9 cellular contexts compared by ENCODE assay signal in the genomic region with DNA sequence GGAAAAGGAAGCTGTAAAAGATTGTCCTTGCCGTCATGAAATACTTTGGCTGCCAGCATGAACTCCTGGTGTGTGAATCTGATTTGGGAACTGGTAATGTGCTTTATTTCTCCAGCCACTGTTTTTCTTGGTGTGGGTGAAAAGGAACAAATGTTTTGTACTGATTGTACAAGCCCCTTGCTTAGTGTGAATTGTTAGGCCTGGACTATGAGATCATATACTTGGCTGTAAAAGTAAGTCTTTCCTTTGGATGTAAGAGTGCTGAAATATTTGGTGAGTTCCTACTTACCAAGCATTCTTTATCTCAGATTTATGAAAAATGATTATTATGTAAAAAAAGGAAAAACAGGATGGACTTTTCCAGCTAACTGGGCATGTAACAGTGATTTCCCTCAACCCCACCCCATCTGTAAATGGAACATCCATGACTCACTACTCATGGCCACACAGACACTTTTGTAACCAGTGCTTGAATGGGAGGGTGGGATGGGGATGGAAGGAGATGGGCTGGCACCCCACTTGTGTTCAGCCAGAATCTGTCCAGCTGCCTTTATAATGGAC. TPM values are rescaled to one million over a fixed set of nuclear protein-coding genes. Genes with fewer than 3 reads are reported as not detected.
A peak's percentile ranks its signal among the peaks of the same experiment; 100 is the strongest.
DNase-seq lines count a peak whose midpoint lies in the region; ATAC-seq and TF ChIP-seq lines count a peak whose summit lies in the region.
"Had no signal": no experiment of that assay in that cellular context is flagged by ENCODE, and none has a peak within 500 bp of the region (broad histone marks: within the 10 kb centered on the region; RNA-seq: fewer than 3 reads in every experiment).

No MANE protein-coding gene starts in this region.

- H3K27ac ChIP-seq in ACC112 (ENCODE audit: low read depth, low read length) (peak overlapping the region; percentile 85), SK-N-MC (peak overlapping the region; percentile 26; the same call in 1 of the 2 replicates)
- no peak overlapping the region for H3K27ac ChIP-seq in CD4-positive, alpha-beta memory T cell (ENCODE audit: low read depth, low read length)

- in situ Hi-C loops in GM13977 (cut with MboI; ENCODE audit: low pct_unique_long_range_greater_than_20kb, low sequenced_read_pairs, unreplicated experiment): no loop called here

- peaks cover 55% of the 10 kb centered on the region for H3K4me1 Mint-ChIP-seq in nephron
- H3K4me1 Mint-ChIP-seq in CD4-positive, alpha-beta memory T cell: peaks cover 22 to 48% (median 36%) of the 10 kb centered on the region in 4 donors

- H3K27ac Mint-ChIP-seq in nephron: peak overlapping the region; percentile 66 to 93 (median 74)
- H3K27ac Mint-ChIP-seq in CD4-positive, alpha-beta memory T cell: peak overlapping the region in 1 of 7 donors; percentile 8

- H3K9me3 ChIP-seq in SK-N-MC (ENCODE audit: low read depth, low read length): no peaks in the 10 kb centered on the region
- no peaks in the 10 kb centered on the region for H3K9me3 ChIP-seq in CD4-positive, alpha-beta memory T cell (ENCODE audit: control insufficient read depth in 1 of 2, low read length in 2 of 2)

- intact Hi-C loops in CD4-positive, alpha-beta memory T cell (cut with micrococcal nuclease): loop anchor here (5.0 kb wide), 1 partner anchor 37 kb away; no protein-coding TSS in a partner anchor

- H3K27me3 ChIP-seq in ACC112 (ENCODE audit: insufficient read depth, low read length): no peaks in the 10 kb centered on the region
- no peaks in the 10 kb centered on the region for H3K27me3 ChIP-seq in CD4-positive, alpha-beta memory T cell (ENCODE audit: insufficient read depth, low read length)

- no peaks in the 10 kb centered on the region for H3K27me3 Mint-ChIP-seq in nephron (ENCODE audit: low read depth)
- no peaks in the 10 kb centered on the region for H3K27me3 Mint-ChIP-seq in CD4-positive, alpha-beta memory T cell

- CTCF ChIA-PET in CD4-positive, alpha-beta memory T cell (lab: Charles Lee; ENCODE audit: partially characterized antibody): interaction anchor here (1.5 kb wide), 1 partner anchor 75 kb away, joined by 3 read pairs; no protein-coding TSS in a partner anchor

- no peaks in the 10 kb centered on the region for H3K36me3 Mint-ChIP-seq in nephron (ENCODE audit: low read depth)
- H3K36me3 Mint-ChIP-seq in CD4-positive, alpha-beta memory T cell: no peaks in the 10 kb centered on the region

- ATAC-seq in GM21717 (IDR thresholded peaks at IDR 0.05; ENCODE audit: unreplicated experiment): no peak

- H3K4me3 Mint-ChIP-seq in nephron: peak overlapping the region in 1 of 3 experiments; percentile 18
- H3K4me3 Mint-ChIP-seq in CD4-positive, alpha-beta memory T cell: no peak overlapping the region

- DNase-seq in SK-N-MC (ENCODE audit: low read depth, low spot score) (no peak), fibroblast of pulmonary artery (ENCODE audit: low read depth) (peak; percentile 79), GM13977 (ENCODE audit: low spot score) (no peak), NOMO-1 (lab: John Stamatoyannopoulos, UW; ENCODE audit: unreplicated experiment in 2 of 2) (no peak)
- DNase-seq in CD4-positive, alpha-beta memory T cell: no peak
- DNase-seq: stimulated activated CD4-positive, alpha-beta T cell treated with anti-CD3 and anti-CD28 coated beads, Interleukin-2, amount 100 ng/mL, for 48 hours had no signal

- POLR2A ChIA-PET in CD4-positive, alpha-beta memory T cell (lab: Charles Lee; ENCODE audit: partially characterized antibody): no interaction called here

- H2AFZ ChIP-seq in ACC112 (ENCODE audit: low read length, unreplicated experiment): peak overlapping the region; percentile 65

- peaks cover 33% of the 10 kb centered on the region for H3K4me1 ChIP-seq in ACC112 (ENCODE audit: control insufficient read depth, insufficient read depth, low read length, unreplicated experiment)
- H3K4me1 ChIP-seq in CD4-positive, alpha-beta memory T cell (ENCODE audit: insufficient read depth, low read length): peaks cover 26% of the 10 kb centered on the region

- TF ChIP-seq CTCF in fibroblast of pulmonary artery (IDR thresholded peaks at IDR 0.05; ENCODE audit: low read length, missing control alignments) (no peak), nephron (IDR thresholded peaks at IDR 0.05; ENCODE audit: unreplicated experiment in 3 of 3) (no peak), GM13977 (IDR thresholded peaks at IDR 0.05; ENCODE audit: extremely low read depth, insufficient read depth, missing control alignments) (no peak)

- no peak overlapping the region for H3K9ac ChIP-seq in SK-N-MC (ENCODE audit: insufficient read length)

- H3K9me3 Mint-ChIP-seq in nephron: no peaks in the 10 kb centered on the region
- peaks cover 0 to 2% (median 0%) of the 10 kb centered on the region in 8 donors for H3K9me3 Mint-ChIP-seq in CD4-positive, alpha-beta memory T cell

- peaks cover 72% of the 10 kb centered on the region for H3K79me2 ChIP-seq in ACC112 (ENCODE audit: control insufficient read depth, insufficient read depth, low read length, unreplicated experiment)

- H3K36me3 ChIP-seq in ACC112 (ENCODE audit: insufficient read depth, low read length): no peaks in the 10 kb centered on the region
- no peaks in the 10 kb centered on the region for H3K36me3 ChIP-seq in SK-N-MC (ENCODE audit: insufficient read depth, low read length)
- H3K36me3 ChIP-seq in CD4-positive, alpha-beta memory T cell (ENCODE audit: insufficient read depth, low read length): no peaks in the 10 kb centered on the region

- peak overlapping the region; percentile 33; the same call in 1 of the 2 replicates for H3K4me3 ChIP-seq in ACC112 (ENCODE audit: low read depth, low read length)
- no peak overlapping the region for H3K4me3 ChIP-seq in SK-N-MC
- H3K4me3 ChIP-seq in fibroblast of pulmonary artery (replicated peaks; ENCODE audit: low read depth, low read length): no peak overlapping the region
- H3K4me3 ChIP-seq in CD4-positive, alpha-beta memory T cell (ENCODE audit: low read length in 2 of 2): no peak overlapping the region

RNA-seq across cellular contexts. Expression of a gene that starts 6.3 kb away (rescaled TPM):
- 1 to 10 TPM; 8.1 to 9.4 TPM for total RNA-seq in CD4-positive, alpha-beta memory T cell
- polyA plus RNA-seq in CD4-positive, alpha-beta memory T cell: 1 to 10 TPM; 2.4 to 4.7 TPM

RNA-seq across cellular contexts. Expression of a gene that starts 52.0 kb away (rescaled TPM):
- total RNA-seq in CD4-positive, alpha-beta memory T cell: 10 to 100 TPM; 30.2 to 32.0 TPM
- polyA plus RNA-seq in CD4-positive, alpha-beta memory T cell: 10 to 100 TPM; 49.4 to 54.8 TPM
